Comparison of ENCODE assay signal across 8 cellular contexts in genomic region chr1:150236614-150236934, GRCh38. TPM values are rescaled to one million over a fixed set of nuclear protein-coding genes. Genes with fewer than 3 reads are reported as not detected.
DNase-seq lines count a peak whose midpoint lies in the region; ATAC-seq, FAIRE-seq and TF ChIP-seq lines count a peak whose summit lies in the region.

No MANE protein-coding gene starts in this region.

- TF ChIP-seq CTCF in A549 (IDR thresholded peaks at IDR 0.05) (peak; percentile 6; the same call in 2 of the 3 replicates), HL-60 (IDR thresholded peaks at IDR 0.05; ENCODE audit: insufficient read depth, low read length) (no peak), choroid plexus epithelial cell (conservative IDR thresholded peaks at IDR 0.05; ENCODE audit: low read depth, low read length) (no peak)

- H3K4me2 ChIP-seq in A549: peak overlapping the region; percentile 76

- H3K9me3 ChIP-seq in A549 (no peaks in the 10 kb centered on the region), muscle layer of duodenum (ENCODE audit: control insufficient read depth in 1 of 2, low read length in 2 of 2) (no peaks in the 10 kb centered on the region)

- H3K27me3 ChIP-seq in HL-60 (ENCODE audit: insufficient read depth, poor library complexity, severe bottlenecking) (no peaks in the 10 kb centered on the region), muscle layer of duodenum (ENCODE audit: low read depth, low read length) (no peaks in the 10 kb centered on the region)

- POLR2A ChIA-PET in A549 (lab: Yijun Ruan, JAX): interaction anchor here (1.0 kb wide), 1 partner anchor 127 kb away, joined by 3 read pairs; the partner anchor contains the start of gene RPRD2

- WGBS in A549 (ENCODE audit: missing lambda C conversion rate): 51% methylated on average over 7 of the region's 7 CpGs

- TF ChIP-seq POLR2A in A549 (IDR thresholded peaks at IDR 0.05; ENCODE audit: low read length): no peak
- no peak for TF ChIP-seq POLR2A in H54 (IDR thresholded peaks at IDR 0.05; ENCODE audit: low read depth, low read length)

- peak overlapping the region; percentile 77 for H3K4me3 ChIP-seq in A549
- H3K4me3 ChIP-seq in HL-60 (replicated peaks; ENCODE audit: insufficient read depth, low read length): peak overlapping the region; percentile 72
- peak overlapping the region; percentile 84 for H3K4me3 ChIP-seq in choroid plexus epithelial cell (ENCODE audit: low read depth, low read length)
- H3K4me3 ChIP-seq in muscle layer of duodenum (ENCODE audit: low read depth in 1 of 2, low read length in 2 of 2): peak overlapping the region; percentile 93 to 98

- TF ChIP-seq EP300 in A549 (IDR thresholded peaks at IDR 0.05): no peak

- no peaks in the 10 kb centered on the region for H3K36me3 ChIP-seq in muscle layer of duodenum (ENCODE audit: control insufficient read depth in 1 of 2, insufficient read depth in 2 of 2, low read length in 2 of 2)

- ATAC-seq in A549: no peak

- no peak for FAIRE-seq in A549 (lab: Jason Lieb, UNC)
- FAIRE-seq in H54 (lab: Jason Lieb, UNC): no peak

- CTCF ChIA-PET in A549 (lab: Yijun Ruan, JAX): interaction anchor here (0.6 to 1.6 kb wide), 3 partner anchors 17 to 26 kb away, joined by 3 to 10 read pairs (median 4); no protein-coding TSS in a partner anchor

- DNase-seq in A549 (ENCODE audit: low read depth in 1 of 2, low spot score in 1 of 2) (peak in 1 of 2 experiments; percentile 82), HL-60 (ENCODE audit: low read depth in 1 of 2, low spot score in 1 of 2) (no peak), choroid plexus epithelial cell (ENCODE audit: low read depth) (no peak), COR-L47 (lab: John Stamatoyannopoulos, UW) (no peak), DMS53 (lab: John Stamatoyannopoulos, UW) (no peak), EL (no peak), H54 (ENCODE audit: insufficient read length, low spot score) (no peak)

- H3K27ac ChIP-seq in A549 (peak overlapping the region; percentile 65 to 81), HL-60 (replicated peaks) (peak overlapping the region; percentile 97), muscle layer of duodenum (ENCODE audit: low read length) (peak overlapping the region; percentile 3)

- peaks cover 15% of the 10 kb centered on the region for H3K4me1 ChIP-seq in A549
- peaks cover 0 to 6% of the 10 kb centered on the region in 2 donors for H3K4me1 ChIP-seq in muscle layer of duodenum (ENCODE audit: control insufficient read depth in 1 of 2, insufficient read depth in 2 of 2, low read length in 2 of 2)

- peak in 1 of 2 experiments; percentile 29; a peak in 1 of 5 replicates for TF ChIP-seq RAD21 in A549 (conservative IDR thresholded peaks at IDR 0.05 in 1 of 2, IDR thresholded peaks at IDR 0.05 in 1 of 2)

TF ChIP-seq in A549, 52 proteins besides CTCF, POLR2A, EP300 and RAD21:
- TF ChIP-seq GATA3 (IDR thresholded peaks at IDR 0.05; ENCODE audit: borderline replicate concordance): no peak
- no peak for TF ChIP-seq RNF2 (IDR thresholded peaks at IDR 0.05; ENCODE audit: borderline replicate concordance, low read depth)
- TF ChIP-seq TP53 (CRISPR knock-in tag; IDR thresholded peaks at IDR 0.05): no peak
- TF ChIP-seq RARB (CRISPR knock-in tag; IDR thresholded peaks at IDR 0.05): no peak
- TF ChIP-seq SMC3 (IDR thresholded peaks at IDR 0.05): no peak
- TF ChIP-seq HOXB13 (CRISPR knock-in tag; IDR thresholded peaks at IDR 0.05; ENCODE audit: low read depth): 0 out of 2 replicates have a peak, but pooled peaks have one; percentile 2
- no peak for TF ChIP-seq ESRRA (IDR thresholded peaks at IDR 0.05; ENCODE audit: borderline replicate concordance, low read length)
TF ChIP-seq in A549: peak in this region for 1.

RNA-seq across cellular contexts. Expression of gene ANP32E, which starts 0.7 kb away (rescaled TPM):
- polyA plus RNA-seq in A549 (2011; rRNA removed): 31.7 and 60.0 TPM in 2 replicates
- polyA plus RNA-seq in A549 (2012; cell fraction: cytosol; rRNA removed): 12.2 and 12.5 TPM in 2 replicates
- polyA plus RNA-seq in A549 (2012; cell fraction: nucleus; rRNA removed): 2.2 and 5.2 TPM in 2 replicates
- 109 to 128 TPM (median 115 TPM) in 3 replicates for polyA plus RNA-seq in A549 (2017; fragmentation: RNase III; extraction: RNeasy Plus Mini Kit Qiagen cat#74134 plus additional on column Dnase treatment)
- polyA minus RNA-seq in A549 (2011; rRNA and poly(A)+ RNA removed): 18.6 and 22.1 TPM in 2 replicates

RNA-seq across cellular contexts. Expression of gene CA14, which starts 21.0 kb away (rescaled TPM):
- not detected in 2 replicates for polyA plus RNA-seq in A549 (2011; rRNA removed)
- polyA plus RNA-seq in A549 (2012; cell fraction: cytosol; rRNA removed): not detected in 2 replicates
- not detected in 2 replicates for polyA plus RNA-seq in A549 (2012; cell fraction: nucleus; rRNA removed)
- not detected in 3 replicates for polyA plus RNA-seq in A549 (2017; fragmentation: RNase III; extraction: RNeasy Plus Mini Kit Qiagen cat#74134 plus additional on column Dnase treatment)
- not detected in 2 replicates for polyA minus RNA-seq in A549 (2011; rRNA and poly(A)+ RNA removed)

RNA-seq across cellular contexts. Expression of gene APH1A, which starts 32.2 kb away (rescaled TPM):
- polyA plus RNA-seq in A549 (2011; rRNA removed) (118 and 119 TPM in 2 replicates), A549 (2017; fragmentation: RNase III; extraction: RNeasy Plus Mini Kit Qiagen cat#74134 plus additional on column Dnase treatment) (99.4 to 111 TPM (median 109 TPM) in 3 replicates)
- polyA plus RNA-seq in A549 (2012; cell fraction: cytosol; rRNA removed): 113 and 155 TPM in 2 replicates
- polyA plus RNA-seq in A549 (2012; cell fraction: nucleus; rRNA removed): 79.0 and 114 TPM in 2 replicates
- 121 and 133 TPM in 2 replicates for polyA minus RNA-seq in A549 (2011; rRNA and poly(A)+ RNA removed)

RNA-seq across cellular contexts. Expression of gene C1orf54, which starts 36.0 kb away (rescaled TPM):
- polyA plus RNA-seq in A549 (2011; rRNA removed) (0.16 and 0.19 TPM in 2 replicates), A549 (2017; fragmentation: RNase III; extraction: RNeasy Plus Mini Kit Qiagen cat#74134 plus additional on column Dnase treatment) (0.12 to 0.21 TPM (median 0.12 TPM) in 3 replicates)
- polyA plus RNA-seq in A549 (2012; cell fraction: cytosol; rRNA removed): 0.11 and 0.14 TPM in 2 replicates
- 0.06 and 0.10 TPM in 2 replicates for polyA plus RNA-seq in A549 (2012; cell fraction: nucleus; rRNA removed)
- not detected in 2 replicates for polyA minus RNA-seq in A549 (2011; rRNA and poly(A)+ RNA removed)

RNA-seq across cellular contexts. Expression of gene CIART, which starts 45.8 kb away (rescaled TPM):
- polyA plus RNA-seq in A549 (2011; rRNA removed) (1.3 and 1.4 TPM in 2 replicates), A549 (2017; fragmentation: RNase III; extraction: RNeasy Plus Mini Kit Qiagen cat#74134 plus additional on column Dnase treatment) (0.28 to 0.59 TPM (median 0.48 TPM) in 3 replicates)
- 0.49 and 0.66 TPM in 2 replicates for polyA plus RNA-seq in A549 (2012; cell fraction: cytosol; rRNA removed)
- polyA plus RNA-seq in A549 (2012; cell fraction: nucleus; rRNA removed): 0.85 and 2.1 TPM in 2 replicates
- polyA minus RNA-seq in A549 (2011; rRNA and poly(A)+ RNA removed): 1.4 and 1.8 TPM in 2 replicates

Comparison
In these comparisons a context has a peak if more than half of its experiments do, and no peak if none do; other contexts are left out.
1. H3K27ac ChIP-seq: peak in every context shown above with its lines; median percentile 97 in HL-60; 73 in A549; 3 in muscle layer of duodenum.